24 cellular contexts compared by ENCODE assay signal in genomic region chr9:97959585-97959984, GRCh38. TPM values are rescaled to one million over a fixed set of nuclear protein-coding genes. Genes with fewer than 3 reads are reported as not detected.
DNase-seq lines count a peak whose midpoint lies in the region; ATAC-seq, FAIRE-seq and TF ChIP-seq lines count a peak whose summit lies in the region.
"Had no signal": no experiment of that assay in that cellular context is flagged by ENCODE, and none has a peak within 500 bp of the region (broad histone marks: within the 10 kb centered on the region; RNA-seq: fewer than 3 reads in every experiment).

No MANE protein-coding gene starts in this region.

- H3K4me1 ChIP-seq in ACC112 (ENCODE audit: control insufficient read depth, insufficient read depth, low read length, unreplicated experiment) (peaks cover 9% of the 10 kb centered on the region), Loucy (ENCODE audit: insufficient read depth, low read length, poor library complexity, severe bottlenecking) (peaks cover 24% of the 10 kb centered on the region), K562 (replicated peaks in 1 of 2; ENCODE audit: control insufficient read depth in 2 of 2, insufficient read depth in 2 of 2, low read length in 2 of 2) (peaks cover 48 to 73% of the 10 kb centered on the region in 2 experiments), smooth muscle cell (ENCODE audit: low read depth) (no peaks in the 10 kb centered on the region)
- H3K4me1 ChIP-seq: BLaER1 treated with 17β-estradiol and CSF1 and Interleukin-3, amounts not matched to agents 10 nM and 100 nM had no signal

- H3K79me2 ChIP-seq in ACC112 (ENCODE audit: control insufficient read depth, insufficient read depth, low read length, unreplicated experiment) = no peaks in the 10 kb centered on the region
- H3K79me2 ChIP-seq in Loucy (ENCODE audit: insufficient read depth, low read length) = no peaks in the 10 kb centered on the region
- H3K79me2 ChIP-seq in K562 (ENCODE audit: control insufficient read depth, insufficient read depth, low read length) = peaks cover 27% of the 10 kb centered on the region; the same call in 2 of the 3 replicates
- no peaks in the 10 kb centered on the region for H3K79me2 ChIP-seq in smooth muscle cell (ENCODE audit: low read depth)

- BruUV-seq in K562 (replicated peaks; lab: Mats Ljungman, UMichigan) = no TSS peak

- H3K4me1 Mint-ChIP-seq in chondrocyte (ENCODE audit: low read depth) = no peaks in the 10 kb centered on the region
- H3K4me1 Mint-ChIP-seq: CD14-positive monocyte had no signal

- in situ Hi-C loops in K562 (cut with MboI) = no loop called here

- H3K4me3 ChIP-seq in ACC112 (ENCODE audit: low read depth, low read length) = no peak overlapping the region
- H3K4me3 ChIP-seq in Loucy (ENCODE audit: low read length, poor library complexity, severe bottlenecking) = no peak overlapping the region
- H3K4me3 ChIP-seq in K562 = no peak overlapping the region
- H3K4me3 ChIP-seq in smooth muscle cell = no peak overlapping the region
- H3K4me3 ChIP-seq: BLaER1 treated with 17β-estradiol and CSF1 and Interleukin-3, amounts not matched to agents 10 nM and 100 nM had no signal

- H3K36me3 Mint-ChIP-seq in chondrocyte (ENCODE audit: low read depth) = no peaks in the 10 kb centered on the region
- H3K36me3 Mint-ChIP-seq: CD14-positive monocyte had no signal

- H3K36me3 ChIP-seq in ACC112 (ENCODE audit: insufficient read depth, low read length) (no peaks in the 10 kb centered on the region), Loucy (ENCODE audit: insufficient read depth, low read length) (no peaks in the 10 kb centered on the region), K562 (ENCODE audit: control insufficient read depth, insufficient read depth, low read length) (no peaks in the 10 kb centered on the region), smooth muscle cell (ENCODE audit: low read depth) (no peaks in the 10 kb centered on the region)
- H3K36me3 ChIP-seq: BE2C; BLaER1 treated with 17β-estradiol and CSF1 and Interleukin-3, amounts not matched to agents 10 nM and 100 nM had no signal

- intact Hi-C loops in K562 (cut with micrococcal nuclease) = no loop called here

- H3K9me3 ChIP-seq in Loucy (ENCODE audit: insufficient read depth, low read depth, low read length) (no peaks in the 10 kb centered on the region), K562 (replicated peaks; ENCODE audit: control insufficient read depth, insufficient read depth, low read depth, low read length) (no peaks in the 10 kb centered on the region), smooth muscle cell (replicated peaks; ENCODE audit: low read depth) (no peaks in the 10 kb centered on the region)
- H3K9me3 ChIP-seq: BE2C; BLaER1 treated with 17β-estradiol and CSF1 and Interleukin-3, amounts not matched to agents 10 nM and 100 nM had no signal

- POLR2A ChIA-PET in K562 (lab: Yijun Ruan, JAX) = interaction anchor here (0.6 to 3.5 kb wide), 6 partner anchors 8 to 59 kb away, joined by 4 to 45 read pairs (median 7); partner anchors contain the start of gene ANP32B

- TF ChIP-seq POLR2A in K562 (conservative IDR thresholded peaks at IDR 0.05) = no peak

- no peaks in the 10 kb centered on the region for H3K9me1 ChIP-seq in K562 (ENCODE audit: control insufficient read depth, insufficient read depth, low read length)

- TF ChIP-seq CTCF in Loucy (conservative IDR thresholded peaks at IDR 0.05; ENCODE audit: low read length) (no peak), K562 (IDR thresholded peaks at IDR 0.05 in 2 of 3, conservative IDR thresholded peaks at IDR 0.05 in 1 of 3; ENCODE audit: insufficient read depth in 2 of 3, low read depth in 1 of 3, low read length in 3 of 3) (no peak), smooth muscle cell (IDR thresholded peaks at IDR 0.05; ENCODE audit: borderline replicate concordance, insufficient read depth, poor library complexity, severe bottlenecking) (no peak), chondrocyte (IDR thresholded peaks at IDR 0.05) (no peak)

- no peaks in the 10 kb centered on the region for H3K9me3 Mint-ChIP-seq in chondrocyte (ENCODE audit: low read depth)
- H3K9me3 Mint-ChIP-seq: CD14-positive monocyte; CD4-positive, alpha-beta T cell had no signal

- H3K4me2 ChIP-seq in Loucy (ENCODE audit: low read depth, low read length, poor library complexity, severe bottlenecking) (no peak overlapping the region), K562 (ENCODE audit: insufficient read depth, low read length) (no peak overlapping the region), smooth muscle cell (no peak overlapping the region)
- H3K4me2 ChIP-seq: BLaER1 treated with 17β-estradiol and CSF1 and Interleukin-3, amounts not matched to agents 10 nM and 100 nM had no signal

- peaks cover 13% of the 10 kb centered on the region for H3K27me3 Mint-ChIP-seq in chondrocyte (ENCODE audit: low read depth)
- H3K27me3 Mint-ChIP-seq: CD4-positive, alpha-beta T cell had no signal

- no peak overlapping the region for H3K4me3 Mint-ChIP-seq in chondrocyte (ENCODE audit: unreplicated experiment)
- H3K4me3 Mint-ChIP-seq: CD14-positive monocyte; CD4-positive, alpha-beta T cell had no signal

- FAIRE-seq in K562 (lab: Jason Lieb, UNC) = no peak
- FAIRE-seq: A204.1, GM12891, GM18507 had no signal

- CTCF ChIA-PET in K562 (lab: Yijun Ruan, JAX; ENCODE audit: low intra/inter-chr PET ratio) = no interaction called here

- TF ChIP-seq RAD21 in K562 (CRISPR knock-in tag; conservative IDR thresholded peaks at IDR 0.05 in 1 of 2, IDR thresholded peaks at IDR 0.05 in 1 of 2) = no peak

- no peak for TF ChIP-seq EP300 in K562 (IDR thresholded peaks at IDR 0.05; ENCODE audit: low read length)

- H2AFZ ChIP-seq in ACC112 (ENCODE audit: low read length, unreplicated experiment) = peak overlapping the region; percentile 46
- 0 out of 2 replicates have a peak overlapping the region, but pooled peaks have one; percentile 14 for H2AFZ ChIP-seq in Loucy (ENCODE audit: low read length)
- peak overlapping the region; percentile 93 for H2AFZ ChIP-seq in K562 (ENCODE audit: low read depth, low read length)
- no peak overlapping the region for H2AFZ ChIP-seq in smooth muscle cell (ENCODE audit: low read depth)

- DNase-seq in K562 (ENCODE audit: extremely low read depth in 1 of 4, low spot score in 3 of 4) (peak in 1 of 4 experiments; percentile 14), smooth muscle cell (lab: John Stamatoyannopoulos, UW; ENCODE audit: unreplicated experiment) (no peak), left lobe of liver (ENCODE audit: low spot score) (no peak), chondrocyte (ENCODE audit: low spot score) (no peak), T1000 (lab: John Stamatoyannopoulos, UW) (no peak)
- DNase-seq: ACHN; AML-193; Calu3; CD4-positive, alpha-beta T cell; COR-L47; DMS53; DMS79 treated with DMSO at 0.1 percent for 48 hours; GF-D8 had no signal

- ATAC-seq in K562 (no peak), left lobe of liver (no peak), HG02973 (IDR thresholded peaks at IDR 0.05; ENCODE audit: unreplicated experiment) (no peak)

- H3K9ac ChIP-seq in Loucy (ENCODE audit: low read depth, low read length, poor library complexity, severe bottlenecking) (no peak overlapping the region), K562 (ENCODE audit: insufficient read depth in 1 of 2, low read depth in 2 of 2, low read length in 2 of 2) (peak overlapping the region in 1 of 2 experiments; percentile 62; a peak in 2 of 4 replicates), smooth muscle cell (ENCODE audit: low read depth) (no peak overlapping the region)
- H3K9ac ChIP-seq: BLaER1 treated with 17β-estradiol and CSF1 and Interleukin-3, amounts not matched to agents 10 nM and 100 nM had no signal

- H3F3A ChIP-seq in Loucy (ENCODE audit: low read depth) = no peaks in the 10 kb centered on the region
- no peaks in the 10 kb centered on the region for H3F3A ChIP-seq in smooth muscle cell (ENCODE audit: low read depth)

- H4K20me1 ChIP-seq in Loucy (ENCODE audit: insufficient read depth, low read length, poor library complexity, severe bottlenecking) (no peaks in the 10 kb centered on the region), K562 (replicated peaks; ENCODE audit: control insufficient read depth, insufficient read depth, low read length) (no peaks in the 10 kb centered on the region), smooth muscle cell (ENCODE audit: low read depth) (no peaks in the 10 kb centered on the region)
- H4K20me1 ChIP-seq: BLaER1 treated with 17β-estradiol and CSF1 and Interleukin-3, amounts not matched to agents 10 nM and 100 nM had no signal

- no peak overlapping the region for H3K27ac Mint-ChIP-seq in chondrocyte (ENCODE audit: unreplicated experiment)
- H3K27ac Mint-ChIP-seq: CD4-positive, alpha-beta T cell had no signal

- H3K9me2 ChIP-seq in Loucy (replicated peaks; ENCODE audit: low read depth, low read length) = no peaks in the 10 kb centered on the region

- no peaks in the 10 kb centered on the region for H3K27me3 ChIP-seq in ACC112 (ENCODE audit: insufficient read depth, low read length)
- no peaks in the 10 kb centered on the region for H3K27me3 ChIP-seq in Loucy (ENCODE audit: insufficient read depth, low read length, poor library complexity, severe bottlenecking)
- no peaks in the 10 kb centered on the region for H3K27me3 ChIP-seq in K562 (ENCODE audit: control insufficient read depth in 2 of 2, insufficient read depth in 2 of 2, low read length in 2 of 2)
- H3K27me3 ChIP-seq in smooth muscle cell (ENCODE audit: low read depth) = peaks cover 21% of the 10 kb centered on the region
- H3K27me3 ChIP-seq: BE2C; BLaER1 treated with 17β-estradiol and CSF1 and Interleukin-3, amounts not matched to agents 10 nM and 100 nM had no signal

- no peak overlapping the region for H3K27ac ChIP-seq in ACC112 (ENCODE audit: low read depth, low read length)
- H3K27ac ChIP-seq in K562 (ENCODE audit: extremely low read depth, low read depth, low read length) = peak overlapping the region; percentile 83
- H3K27ac ChIP-seq in smooth muscle cell (ENCODE audit: low read depth) = peak overlapping the region; percentile 38
- H3K27ac ChIP-seq: 22Rv1; BLaER1 treated with 17β-estradiol and CSF1 and Interleukin-3, amounts not matched to agents 10 nM and 100 nM had no signal

RNA-seq across cellular contexts. Expression of gene HEMGN, which starts 21.6 kb away (rescaled TPM):
- total RNA-seq in K562 (2011; cell fraction: chromatin; rRNA removed; ENCODE audit: low replicate concordance) = 11.3 and 87.8 TPM in 2 replicates
- 10.7 and 21.2 TPM in 2 replicates for total RNA-seq in K562 (2011; cell fraction: nucleolus; rRNA removed)
- 28.6 and 33.8 TPM in 2 replicates for total RNA-seq in K562 (2011; cell fraction: nucleoplasm; rRNA removed)
- total RNA-seq in K562 (2014; rRNA removed) = 107 and 116 TPM in 2 replicates
- 182 and 209 TPM in 2 replicates for total RNA-seq in K562 (2014; rRNA removed; fragmentation: Illumina TruSeq; extraction: Trizol)
- 54.3 and 56.3 TPM in 2 replicates for total RNA-seq in K562 (2015; rRNA removed; fragmentation: Illumina TruSeq; extraction: Trizol)
- total RNA-seq in K562 (2021) = 101 and 104 TPM in 2 replicates
- 104 and 197 TPM in 2 replicates for polyA plus RNA-seq in K562 (2011; rRNA removed)
- 25.0 and 35.1 TPM in 2 replicates for polyA plus RNA-seq in K562 (2011; cell fraction: cytosol; rRNA removed)
- 20.7 and 23.5 TPM in 2 replicates for polyA plus RNA-seq in K562 (2011; cell fraction: nucleus; rRNA removed)
- 22.3 and 42.9 TPM in 2 replicates for polyA plus RNA-seq in K562 (2012)
- polyA plus RNA-seq in K562 (2014; fragmentation: Illumina TruSeq; extraction: Trizol) = 183 and 258 TPM in 2 replicates
- 100 to 1,000 TPM; 110 to 156 TPM for polyA plus RNA-seq in K562 (2014; fragmentation: Nextera tagmentation; extraction: Ambion mirVana)
- polyA plus RNA-seq in K562 (2014; rRNA removed) = 124 and 137 TPM in 2 replicates
- 106 and 117 TPM in 2 replicates for polyA minus RNA-seq in K562 (2011; rRNA and poly(A)+ RNA removed)
- polyA minus RNA-seq in K562 (2011; cell fraction: cytosol; rRNA and poly(A)+ RNA removed) = 22.3 and 41.9 TPM in 2 replicates
- polyA minus RNA-seq in K562 (2011; cell fraction: nucleus; rRNA and poly(A)+ RNA removed) = 10.1 and 16.6 TPM in 2 replicates
- not detected in 2 replicates for total RNA-seq in smooth muscle cell
- not detected in 2 replicates for polyA plus RNA-seq in smooth muscle cell
- total RNA-seq in left lobe of liver = 0.33 TPM
- total RNA-seq in chondrocyte = not detected in 3 replicates
- total RNA-seq: Calu3, G401 had no signal

RNA-seq across cellular contexts. Expression of gene ANP32B, which starts 23.6 kb away (rescaled TPM):
- total RNA-seq in K562 (2011; cell fraction: chromatin; rRNA removed; ENCODE audit: low replicate concordance) = 103 and 181 TPM in 2 replicates
- 53.9 and 79.2 TPM in 2 replicates for total RNA-seq in K562 (2011; cell fraction: nucleolus; rRNA removed)
- 96.2 and 106 TPM in 2 replicates for total RNA-seq in K562 (2011; cell fraction: nucleoplasm; rRNA removed)
- 90.3 and 90.7 TPM in 2 replicates for total RNA-seq in K562 (2014; rRNA removed)
- total RNA-seq in K562 (2014; rRNA removed; fragmentation: Illumina TruSeq; extraction: Trizol) = 80.3 and 96.1 TPM in 2 replicates
- 68.9 and 78.4 TPM in 2 replicates for total RNA-seq in K562 (2015; rRNA removed; fragmentation: Illumina TruSeq; extraction: Trizol)
- 384 and 454 TPM in 2 replicates for total RNA-seq in K562 (2021)
- 135 and 147 TPM in 2 replicates for polyA plus RNA-seq in K562 (2011; rRNA removed)
- 19.4 and 46.5 TPM in 2 replicates for polyA plus RNA-seq in K562 (2011; cell fraction: cytosol; rRNA removed)
- polyA plus RNA-seq in K562 (2011; cell fraction: nucleus; rRNA removed) = 41.5 and 53.7 TPM in 2 replicates
- 595 and 725 TPM in 2 replicates for polyA plus RNA-seq in K562 (2012)
- polyA plus RNA-seq in K562 (2014; fragmentation: Illumina TruSeq; extraction: Trizol) = 711 and 815 TPM in 2 replicates
- 100 to 1,000 TPM in 1 of 2 experiments, 10 to 100 TPM in 1; 87.2 to 141 TPM for polyA plus RNA-seq in K562 (2014; fragmentation: Nextera tagmentation; extraction: Ambion mirVana)
- polyA plus RNA-seq in K562 (2014; rRNA removed) = 331 and 380 TPM in 2 replicates
- 117 and 146 TPM in 2 replicates for polyA minus RNA-seq in K562 (2011; rRNA and poly(A)+ RNA removed)
- polyA minus RNA-seq in K562 (2011; cell fraction: cytosol; rRNA and poly(A)+ RNA removed) = 105 and 106 TPM in 2 replicates
- polyA minus RNA-seq in K562 (2011; cell fraction: nucleus; rRNA and poly(A)+ RNA removed) = 31.2 and 52.8 TPM in 2 replicates
- 11.9 and 21.3 TPM in 2 replicates for total RNA-seq in smooth muscle cell
- polyA plus RNA-seq in smooth muscle cell = 52.4 and 69.8 TPM in 2 replicates
- total RNA-seq in left lobe of liver = 29.0 TPM
- 77.6 to 86.1 TPM (median 86.0 TPM) in 3 replicates for total RNA-seq in chondrocyte

RNA-seq across cellular contexts. Expression of gene TRMO, which starts 37.3 kb away (rescaled TPM):
- 9.3 and 20.1 TPM in 2 replicates for total RNA-seq in K562 (2011; cell fraction: chromatin; rRNA removed; ENCODE audit: low replicate concordance)
- total RNA-seq in K562 (2011; cell fraction: nucleolus; rRNA removed) = 6.6 and 6.7 TPM in 2 replicates
- total RNA-seq in K562 (2011; cell fraction: nucleoplasm; rRNA removed) = 8.8 and 9.2 TPM in 2 replicates
- 16.2 and 16.7 TPM in 2 replicates for total RNA-seq in K562 (2014; rRNA removed)
- total RNA-seq in K562 (2014; rRNA removed; fragmentation: Illumina TruSeq; extraction: Trizol) = 16.2 and 18.4 TPM in 2 replicates
- total RNA-seq in K562 (2015; rRNA removed; fragmentation: Illumina TruSeq; extraction: Trizol) = 22.4 and 22.9 TPM in 2 replicates
- total RNA-seq in K562 (2021) = 12.2 and 12.5 TPM in 2 replicates
- polyA plus RNA-seq in K562 (2011; rRNA removed) = 14.2 and 16.3 TPM in 2 replicates
- 8.2 and 12.4 TPM in 2 replicates for polyA plus RNA-seq in K562 (2011; cell fraction: cytosol; rRNA removed)
- polyA plus RNA-seq in K562 (2011; cell fraction: nucleus; rRNA removed) = 10.3 and 14.4 TPM in 2 replicates
- polyA plus RNA-seq in K562 (2012) = 8.9 and 10.4 TPM in 2 replicates
- 17.2 and 20.0 TPM in 2 replicates for polyA plus RNA-seq in K562 (2014; fragmentation: Illumina TruSeq; extraction: Trizol)
- polyA plus RNA-seq in K562 (2014; fragmentation: Nextera tagmentation; extraction: Ambion mirVana) = 10 to 100 TPM in 1 of 2 experiments, 1 to 10 TPM in 1; 5.6 to 12.8 TPM
- 17.2 and 18.4 TPM in 2 replicates for polyA plus RNA-seq in K562 (2014; rRNA removed)
- polyA minus RNA-seq in K562 (2011; rRNA and poly(A)+ RNA removed) = 23.2 and 23.8 TPM in 2 replicates
- 5.8 and 8.6 TPM in 2 replicates for polyA minus RNA-seq in K562 (2011; cell fraction: cytosol; rRNA and poly(A)+ RNA removed)
- polyA minus RNA-seq in K562 (2011; cell fraction: nucleus; rRNA and poly(A)+ RNA removed) = 5.1 and 8.1 TPM in 2 replicates
- 8.1 and 17.9 TPM in 2 replicates for total RNA-seq in smooth muscle cell
- polyA plus RNA-seq in smooth muscle cell = 5.5 and 5.8 TPM in 2 replicates
- 5.1 TPM for total RNA-seq in left lobe of liver
- 9.3 to 9.9 TPM (median 9.5 TPM) in 3 replicates for total RNA-seq in chondrocyte
